Comparison of ENCODE assay signal across 17 cellular contexts in genomic region chr1:191629836-191630235, GRCh38.
DNase-seq lines count a peak whose midpoint lies in the region; ATAC-seq and TF ChIP-seq lines count a peak whose summit lies in the region.
"Had no signal": no experiment of that assay in that cellular context is flagged by ENCODE, and none has a peak within 500 bp of the region (broad histone marks: within the 10 kb centered on the region; RNA-seq: fewer than 3 reads in every experiment).

No MANE protein-coding gene starts in this region.

- no peaks in the 10 kb centered on the region for H4K20me1 ChIP-seq in HCT116 (ENCODE audit: insufficient read depth)
- no peaks in the 10 kb centered on the region for H4K20me1 ChIP-seq in neural progenitor cell (ENCODE audit: low read depth)

- CTCF ChIA-PET in HCT116 (lab: Charles Lee): no interaction called here

- peaks cover 3% of the 10 kb centered on the region for H3K9me3 Mint-ChIP-seq in neural progenitor cell
- H3K9me3 Mint-ChIP-seq in activated naive CD8-positive, alpha-beta T cell treated with anti-CD3 and anti-CD28 coated beads, Interleukin-2, amount 50 U/mL, for 24 hours: no peaks in the 10 kb centered on the region

- no peaks in the 10 kb centered on the region for H3K4me1 ChIP-seq in HCT116 (ENCODE audit: control insufficient read depth in 1 of 2, insufficient read depth in 2 of 2, low read length in 2 of 2)
- no peaks in the 10 kb centered on the region for H3K4me1 ChIP-seq in neural progenitor cell
- H3K4me1 ChIP-seq in adrenal gland (replicated peaks in 1 of 2): no peaks in the 10 kb centered on the region
- H3K4me1 ChIP-seq: SJSA1 had no signal

- H3K36me3 Mint-ChIP-seq in neural progenitor cell: no peaks in the 10 kb centered on the region
- no peaks in the 10 kb centered on the region for H3K36me3 Mint-ChIP-seq in activated naive CD8-positive, alpha-beta T cell treated with anti-CD3 and anti-CD28 coated beads, Interleukin-2, amount 50 U/mL, for 24 hours (ENCODE audit: low read depth)
- H3K36me3 Mint-ChIP-seq: CD4-positive, CD25-positive, alpha-beta regulatory T cell had no signal

- peak overlapping the region; percentile 7 for H2AFZ ChIP-seq in HCT116 (ENCODE audit: low read depth, low read length, poor library complexity, severe bottlenecking)
- H2AFZ ChIP-seq in neural progenitor cell (replicated peaks): no peak overlapping the region

- no peak for TF ChIP-seq RAD21 in HCT116 (IDR thresholded peaks at IDR 0.05; ENCODE audit: low read depth)

- H3K27ac Mint-ChIP-seq in neural progenitor cell: no peak overlapping the region
- no peak overlapping the region for H3K27ac Mint-ChIP-seq in activated naive CD8-positive, alpha-beta T cell treated with anti-CD3 and anti-CD28 coated beads, Interleukin-2, amount 50 U/mL, for 24 hours
- H3K27ac Mint-ChIP-seq: CD4-positive, CD25-positive, alpha-beta regulatory T cell had no signal

- H3K36me3 ChIP-seq in GM06990 (ENCODE audit: control insufficient read depth, insufficient read depth, low read length) (no peaks in the 10 kb centered on the region), HCT116 (ENCODE audit: control insufficient read depth in 1 of 2, insufficient read depth in 2 of 2, low read length in 2 of 2) (no peaks in the 10 kb centered on the region), neural progenitor cell (no peaks in the 10 kb centered on the region), adrenal gland (replicated peaks in 1 of 2) (no peaks in the 10 kb centered on the region)
- H3K36me3 ChIP-seq: SJSA1 had no signal

- no peak overlapping the region for H3K4me2 ChIP-seq in HCT116 (ENCODE audit: low read length)
- H3K4me2 ChIP-seq in neural progenitor cell: no peak overlapping the region

- no peak overlapping the region for H3K4me3 Mint-ChIP-seq in neural progenitor cell
- H3K4me3 Mint-ChIP-seq in activated naive CD8-positive, alpha-beta T cell treated with anti-CD3 and anti-CD28 coated beads, Interleukin-2, amount 50 U/mL, for 24 hours: no peak overlapping the region
- H3K4me3 Mint-ChIP-seq: CD4-positive, CD25-positive, alpha-beta regulatory T cell had no signal

- no peaks in the 10 kb centered on the region; the same call in 1 of the 2 replicates for H3K9me2 ChIP-seq in HCT116 (ENCODE audit: insufficient read depth)

- no peak overlapping the region for H3K27ac ChIP-seq in HCT116 (ENCODE audit: low read depth, low read length)
- H3K27ac ChIP-seq in neural progenitor cell: no peak overlapping the region
- H3K27ac ChIP-seq in adrenal gland: no peak overlapping the region
- H3K27ac ChIP-seq: SJSA1 had no signal

- DNase-seq in GM06990 (ENCODE audit: extremely low read depth, insufficient read length) (no peak), HCT116 (ENCODE audit: low read depth, low spot score) (no peak), cerebellar cortex (ENCODE audit: low spot score) (peak; percentile 3), neural progenitor cell (ENCODE audit: low spot score) (peak; percentile 25), adrenal gland (no peak), COLO829 (ENCODE audit: low spot score) (no peak)
- no peak for DNase-seq in activated naive CD8-positive, alpha-beta T cell treated with anti-CD3 and anti-CD28 coated beads, Interleukin-2, amount 50 U/mL, for 24 hours
- DNase-seq: CD4-positive, CD25-positive, alpha-beta regulatory T cell; DMS79 treated with DMSO at 0.1 percent for 48 hours; GF-D8; Kasumi-1; NCI-H1105; NCI-H1694 treated with DMSO at 0.1 percent for 48 hours; NCI-H2107; NCI-H2227 treated with DMSO at 0.1 percent for 48 hours; NCI-H524 had no signal

- H3K4me3 ChIP-seq in GM06990 (replicated peaks; ENCODE audit: low read depth, low read length) (no peak overlapping the region), HCT116 (replicated peaks in 1 of 2; ENCODE audit: low read depth in 1 of 2, low read length in 2 of 2) (no peak overlapping the region), neural progenitor cell (no peak overlapping the region), adrenal gland (no peak overlapping the region)
- H3K4me3 ChIP-seq: SJSA1 had no signal

- H3K4me1 Mint-ChIP-seq in neural progenitor cell: no peaks in the 10 kb centered on the region
- H3K4me1 Mint-ChIP-seq in activated naive CD8-positive, alpha-beta T cell treated with anti-CD3 and anti-CD28 coated beads, Interleukin-2, amount 50 U/mL, for 24 hours: no peaks in the 10 kb centered on the region
- H3K4me1 Mint-ChIP-seq: CD4-positive, CD25-positive, alpha-beta regulatory T cell had no signal

- H3F3A ChIP-seq in neural progenitor cell (ENCODE audit: low read depth): no peaks in the 10 kb centered on the region

- intact Hi-C loops in HCT116 (cut with micrococcal nuclease): no loop called here
- intact Hi-C loops in adrenal gland (cut with DNase I): no loop called here

- no peaks in the 10 kb centered on the region for H3K79me2 ChIP-seq in HCT116 (ENCODE audit: insufficient read depth, low read length)
- H3K79me2 ChIP-seq in neural progenitor cell (ENCODE audit: low read depth): no peaks in the 10 kb centered on the region

- TF ChIP-seq CTCF in GM06990 (IDR thresholded peaks at IDR 0.05; ENCODE audit: insufficient read depth, low read length, poor library complexity, severe bottlenecking) (peak; percentile 4), HCT116 (IDR thresholded peaks at IDR 0.05 in 2 of 3, conservative IDR thresholded peaks at IDR 0.05 in 1 of 3; ENCODE audit: borderline replicate concordance in 1 of 3, insufficient read depth in 1 of 3, low read depth in 2 of 3, low read length in 2 of 3) (peak in 2 of 3 experiments; percentile 15 to 30; a peak in 2 of 6 replicates), neural progenitor cell (IDR thresholded peaks at IDR 0.05) (no peak), adrenal gland (IDR thresholded peaks at IDR 0.05) (no peak)

- BruUV-seq in HCT116 (replicated peaks; lab: Mats Ljungman, UMichigan): no TSS peak

- H3K27me3 ChIP-seq in GM06990 (replicated peaks; ENCODE audit: control insufficient read depth, insufficient read depth, low read length): no peaks in the 10 kb centered on the region
- no peaks in the 10 kb centered on the region for H3K27me3 ChIP-seq in HCT116 (ENCODE audit: insufficient read depth, low read length)
- H3K27me3 ChIP-seq in neural progenitor cell: no peaks in the 10 kb centered on the region
- H3K27me3 ChIP-seq in adrenal gland: no peaks in the 10 kb centered on the region
- H3K27me3 ChIP-seq: SJSA1 had no signal

- H3K9ac ChIP-seq in HCT116 (ENCODE audit: low read length) (no peak overlapping the region), neural progenitor cell (no peak overlapping the region)

- POLR2A ChIA-PET in HCT116 (lab: Charles Lee): no interaction called here

- TF ChIP-seq POLR2A in HCT116 (IDR thresholded peaks at IDR 0.05; ENCODE audit: borderline replicate concordance, extremely low read depth, insufficient read depth, insufficient read length) (no peak), adrenal gland (IDR thresholded peaks at IDR 0.05) (no peak)

- RAD21 ChIA-PET in HCT116 (lab: Charles Lee; ENCODE audit: low non-redundant PET in 1 of 2, low total read pairs in 2 of 2, uncharacterized antibody in 2 of 2, unreplicated experiment in 2 of 2): no interaction called here

- ATAC-seq in HCT116: peak; percentile 65
- no peak for ATAC-seq in activated naive CD8-positive, alpha-beta T cell treated with anti-CD3 and anti-CD28 coated beads, Interleukin-2, amount 50 U/mL, for 24 hours

- H3K9me3 ChIP-seq in HCT116 (ENCODE audit: control insufficient read depth in 1 of 2, insufficient read depth in 1 of 2, low read depth in 1 of 2, low read length in 2 of 2) (no peaks in the 10 kb centered on the region), neural progenitor cell (ENCODE audit: low read depth) (no peaks in the 10 kb centered on the region), adrenal gland (replicated peaks in 1 of 3) (no peaks in the 10 kb centered on the region)
- H3K9me3 ChIP-seq: SJSA1 had no signal

- no peaks in the 10 kb centered on the region for H3K27me3 Mint-ChIP-seq in neural progenitor cell (ENCODE audit: insufficient read depth, low read depth)
- H3K27me3 Mint-ChIP-seq in activated naive CD8-positive, alpha-beta T cell treated with anti-CD3 and anti-CD28 coated beads, Interleukin-2, amount 50 U/mL, for 24 hours: no peaks in the 10 kb centered on the region
- H3K27me3 Mint-ChIP-seq: CD4-positive, CD25-positive, alpha-beta regulatory T cell had no signal

TF ChIP-seq in HCT116, 20 proteins besides CTCF, POLR2A, EP300 and RAD21 (continues in another document):
- TF ChIP-seq ELF1 (IDR thresholded peaks at IDR 0.05; ENCODE audit: borderline replicate concordance, low read depth): no peak
- no peak for TF ChIP-seq CBX3 (IDR thresholded peaks at IDR 0.05; ENCODE audit: low read depth)
- TF ChIP-seq ZBTB33 (IDR thresholded peaks at IDR 0.05; ENCODE audit: extremely low read depth, insufficient replicate concordance, low read length): no peak
- no peak for TF ChIP-seq ZNF274 (IDR thresholded peaks at IDR 0.05; ENCODE audit: low read depth, low read length)
- no peak for TF ChIP-seq POLR2AphosphoS5 (IDR thresholded peaks at IDR 0.05; ENCODE audit: low read depth, low read length)
- no peak for TF ChIP-seq ATF3 (IDR thresholded peaks at IDR 0.05)

Comparison
In these comparisons a context has a peak if more than half of its experiments do, and no peak if none do; other contexts are left out.
1. DNase-seq: peak in cerebellar cortex (single experiment) and neural progenitor cell (single experiment); none in GM06990 (single experiment), HCT116 (single experiment), adrenal gland (0 of 7), activated naive CD8-positive, alpha-beta T cell treated with anti-CD3 and anti-CD28 coated beads, Interleukin-2, amount 50 U/mL, for 24 hours (single experiment) and COLO829 (single experiment).
2. CTCF ChIP-seq: peak in GM06990 (single experiment) and HCT116 (2 of 3); none in neural progenitor cell (single experiment) and adrenal gland (0 of 6).